In genomic region chr2:88755836-88756235, GRCh38 we compare ENCODE assay signal across 1 cellular context.
TF ChIP-seq lines count a peak whose summit lies in the region.

No MANE protein-coding gene starts in this region.

TF ChIP-seq in K562, 482 proteins besides CTCF, POLR2A, EP300 and RAD21 (continued from another document):
- TF ChIP-seq ZBTB43 (CRISPR knock-in tag; IDR thresholded peaks at IDR 0.05), result no peak
- TF ChIP-seq ETV6 (IDR thresholded peaks at IDR 0.05; ENCODE audit: borderline replicate concordance in 1 of 2, low read depth in 2 of 2, low read length in 1 of 2), result no peak
- no peak for TF ChIP-seq ETV6 (CRISPR knock-in tag; IDR thresholded peaks at IDR 0.05; ENCODE audit: borderline replicate concordance)
- no peak for TF ChIP-seq TAF7 (tag; IDR thresholded peaks at IDR 0.05)
- TF ChIP-seq CHD2 (IDR thresholded peaks at IDR 0.05; ENCODE audit: low read depth, low read length), result no peak
- no peak for TF ChIP-seq NELFE (IDR thresholded peaks at IDR 0.05; ENCODE audit: insufficient read depth, insufficient read length)
- no peak for TF ChIP-seq ZBTB7A (IDR thresholded peaks at IDR 0.05; ENCODE audit: borderline replicate concordance, control insufficient read depth, low read depth, low read length)
- TF ChIP-seq BACH1 (tag; IDR thresholded peaks at IDR 0.05), result no peak
- TF ChIP-seq SOX6 (IDR thresholded peaks at IDR 0.05), result no peak
- TF ChIP-seq TCF7L2 (IDR thresholded peaks at IDR 0.05; ENCODE audit: low read depth, low read length), result no peak
- TF ChIP-seq SNRNP70 (optimal IDR thresholded peaks at IDR 0.05; ENCODE audit: low read depth, low read length), result no peak
- TF ChIP-seq SRSF7 (optimal IDR thresholded peaks at IDR 0.05; ENCODE audit: low read depth, low read length), result no peak
- no peak for TF ChIP-seq ZNF639 (CRISPR knock-in tag; conservative IDR thresholded peaks at IDR 0.05 in 1 of 2, IDR thresholded peaks at IDR 0.05 in 1 of 2)
- no peak for TF ChIP-seq ZBTB33 (CRISPR knock-in tag; IDR thresholded peaks at IDR 0.05)
- no peak for TF ChIP-seq STAT5A (IDR thresholded peaks at IDR 0.05; ENCODE audit: borderline replicate concordance, low read length)
- TF ChIP-seq FOXA3 (CRISPR knock-in tag; conservative IDR thresholded peaks at IDR 0.05 in 1 of 2, IDR thresholded peaks at IDR 0.05 in 1 of 2), result no peak
- no peak for TF ChIP-seq HDAC6 (IDR thresholded peaks at IDR 0.05; ENCODE audit: low read depth, low read length)
- no peak for TF ChIP-seq GABPB2 (CRISPR knock-in tag; conservative IDR thresholded peaks at IDR 0.05)
- TF ChIP-seq ZNF780A (CRISPR knock-in tag; IDR thresholded peaks at IDR 0.05), result no peak
